In genomic region chr9:137129089-137129455, GRCh38 we compare ENCODE assay signal across 8 cellular contexts. TPM values are rescaled to one million over a fixed set of nuclear protein-coding genes. Genes with fewer than 3 reads are reported as not detected.
DNase-seq lines count a peak whose midpoint lies in the region; ATAC-seq and TF ChIP-seq lines count a peak whose summit lies in the region.

No MANE protein-coding gene starts in this region.

- TF ChIP-seq CTCF in GM12864 (IDR thresholded peaks at IDR 0.05; ENCODE audit: low read depth, low read length, missing control alignments), result no peak
- TF ChIP-seq CTCF in WTC11 (IDR thresholded peaks at IDR 0.05), result no peak

- peak overlapping the region; percentile 47; the same call in 1 of the 2 replicates for H3K27ac Mint-ChIP-seq in WTC11

- CTCF ChIA-PET in WTC11 (lab: Charles Lee), result interaction anchor here (0.8 to 3.1 kb wide), 27 partner anchors 8 to 185 kb away, joined by 3 to 31 read pairs (median 7); partner anchors contain the start of genes ANAPC2, CYSRT1, DPP7 and FBXW5

- peak; percentile 17 for ATAC-seq in HG02759 (IDR thresholded peaks at IDR 0.05; ENCODE audit: unreplicated experiment)
- ATAC-seq in WTC11, result peak; percentile 8
- ATAC-seq in Right ventricle myocardium superior (ENCODE audit: poor library complexity), result peak; percentile 30

- peaks cover 22% of the 10 kb centered on the region for H3K27me3 Mint-ChIP-seq in WTC11 (ENCODE audit: low read depth)

- POLR2A ChIA-PET in WTC11 (lab: Charles Lee), result interaction anchor here (1.0 to 1.6 kb wide), 8 partner anchors 9 to 518 kb away, joined by 3 to 9 read pairs (median 6); partner anchors contain the start of genes GRIN1, MAN1B1, TPRN and TUBB4B

- peak overlapping the region; percentile 56 for H3K27ac ChIP-seq in rectal smooth muscle tissue (ENCODE audit: low read depth, low read length)

- H3K4me3 Mint-ChIP-seq in WTC11, result peak overlapping the region; percentile 78

- DNase-seq in GM12864 (ENCODE audit: low read depth) (no peak), WTC11 (ENCODE audit: low spot score) (no peak), Right ventricle myocardium superior (peak; percentile 44), SW 1271 (lab: John Stamatoyannopoulos, UW) (no peak), germinal center (ENCODE audit: low spot score) (no peak), epidermal melanocyte (ENCODE audit: insufficient read length, low spot score) (no peak)

- H3K4me3 ChIP-seq in GM12864 (ENCODE audit: low read depth, low read length) (peak overlapping the region; percentile 77), rectal smooth muscle tissue (ENCODE audit: low read length) (peak overlapping the region; percentile 80)

- no peaks in the 10 kb centered on the region for H3K4me1 ChIP-seq in rectal smooth muscle tissue (ENCODE audit: control insufficient read depth, insufficient read depth, low read length)

- no peak overlapping the region for H3K9ac ChIP-seq in rectal smooth muscle tissue (ENCODE audit: low read length)

- intact Hi-C loops in Right ventricle myocardium superior (cut with DNase I), result no loop called here

- no peaks in the 10 kb centered on the region for H3K36me3 Mint-ChIP-seq in WTC11

- H3K36me3 ChIP-seq in rectal smooth muscle tissue (ENCODE audit: control insufficient read depth, insufficient read depth, low read length), result no peaks in the 10 kb centered on the region

- H3K9me3 Mint-ChIP-seq in WTC11, result no peaks in the 10 kb centered on the region

- no peaks in the 10 kb centered on the region for H3K27me3 ChIP-seq in rectal smooth muscle tissue (ENCODE audit: control insufficient read depth, insufficient read depth, low read length)

- H3K4me1 Mint-ChIP-seq in WTC11, result peaks cover 14% of the 10 kb centered on the region

TF ChIP-seq in WTC11, 78 proteins besides CTCF, POLR2A, EP300 and RAD21:
- no peak for TF ChIP-seq JUN (CRISPR knock-in tag; IDR thresholded peaks at IDR 0.05)
- TF ChIP-seq SP1 (CRISPR knock-in tag; conservative IDR thresholded peaks at IDR 0.05), result no peak
- no peak for TF ChIP-seq TEAD1 (CRISPR knock-in tag; IDR thresholded peaks at IDR 0.05)
- no peak for TF ChIP-seq JAZF1 (CRISPR knock-in tag; IDR thresholded peaks at IDR 0.05)
- TF ChIP-seq AFF4 (CRISPR knock-in tag; IDR thresholded peaks at IDR 0.05; ENCODE audit: borderline replicate concordance), result no peak
- TF ChIP-seq SMAD3 (CRISPR knock-in tag; IDR thresholded peaks at IDR 0.05; ENCODE audit: borderline replicate concordance), result no peak
- no peak for TF ChIP-seq PRDM15 (CRISPR knock-in tag; IDR thresholded peaks at IDR 0.05)
- no peak for TF ChIP-seq MXD4 (CRISPR knock-in tag; IDR thresholded peaks at IDR 0.05; ENCODE audit: borderline replicate concordance)
- no peak for TF ChIP-seq FOXP4 (CRISPR knock-in tag; IDR thresholded peaks at IDR 0.05)
- no peak for TF ChIP-seq ZMAT4 (CRISPR knock-in tag; IDR thresholded peaks at IDR 0.05)
- no peak for TF ChIP-seq KAT7 (CRISPR knock-in tag; IDR thresholded peaks at IDR 0.05; ENCODE audit: borderline replicate concordance)

RNA-seq across cellular contexts. Expression of gene GRIN1, which starts 9.9 kb away (rescaled TPM):
- total RNA-seq in WTC11 (2021) (4.0 to 6.6 TPM (median 4.1 TPM) in 3 replicates), Right ventricle myocardium superior (not detected)

RNA-seq across cellular contexts. Expression of gene DPP7, which starts 14.5 kb away (rescaled TPM):
- total RNA-seq in WTC11 (2021), result 38.9 to 43.7 TPM (median 42.1 TPM) in 3 replicates
- 153 TPM for total RNA-seq in Right ventricle myocardium superior

RNA-seq across cellular contexts. Expression of gene LRRC26, which starts 40.8 kb away (rescaled TPM):
- total RNA-seq in WTC11 (2021) (1.1 to 2.2 TPM (median 2.1 TPM) in 3 replicates), Right ventricle myocardium superior (not detected)

RNA-seq across cellular contexts. Expression of gene MAN1B1, which starts 42.3 kb away (rescaled TPM):
- total RNA-seq in WTC11 (2021), result 44.9 to 57.1 TPM (median 47.1 TPM) in 3 replicates
- total RNA-seq in Right ventricle myocardium superior, result 20.3 TPM

RNA-seq across cellular contexts. Expression of gene TMEM210, which starts 42.8 kb away (rescaled TPM):
- total RNA-seq in WTC11 (2021) (not detected in 3 replicates), Right ventricle myocardium superior (not detected)
